ENCODE assay signal across 1 cellular context in the genomic region with DNA sequence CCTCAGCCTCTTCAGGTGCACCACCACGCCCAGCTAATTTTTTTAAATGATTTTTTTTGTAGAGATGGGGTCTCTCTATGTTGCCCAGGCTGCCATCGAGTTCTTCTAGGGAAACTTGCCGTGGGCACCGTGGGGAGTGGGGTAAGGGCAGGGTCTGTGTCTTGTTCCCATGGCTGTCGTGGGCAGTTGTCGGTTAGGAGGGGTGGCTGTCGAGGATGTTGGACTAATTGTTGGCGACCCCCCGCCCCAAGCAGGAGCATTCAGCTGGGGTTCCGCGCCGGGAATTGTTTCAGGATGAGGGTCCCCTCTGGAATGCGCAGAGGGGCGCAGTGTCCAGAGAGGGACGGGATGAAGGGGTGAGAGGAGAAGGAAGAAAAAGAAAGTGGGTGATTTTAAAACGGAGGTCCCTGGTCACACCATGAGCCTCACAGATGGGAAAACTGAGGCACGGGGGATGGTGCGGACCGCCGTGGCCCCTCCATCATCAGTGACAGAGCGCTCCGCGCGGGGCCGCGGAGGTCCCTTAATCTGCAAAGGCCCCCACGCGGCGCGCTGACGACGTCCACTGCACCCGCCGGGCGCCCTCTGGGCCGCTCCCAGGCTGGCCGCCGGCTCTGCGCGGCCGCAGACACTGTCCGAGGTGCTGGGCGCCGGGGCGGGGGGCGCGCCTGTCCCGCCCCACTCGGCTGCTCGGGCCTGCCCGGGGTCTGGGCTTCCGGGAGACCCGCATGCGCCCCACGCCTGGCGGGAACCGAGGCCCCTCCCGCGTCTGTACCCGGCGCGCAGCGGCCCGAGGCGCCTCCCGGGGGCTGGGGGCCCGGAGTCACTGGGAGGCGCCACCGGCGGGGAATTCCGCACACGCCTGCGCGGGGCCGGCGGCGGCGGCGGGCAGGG.
TF ChIP-seq lines count a peak whose summit lies in the region.

No MANE protein-coding gene starts in this region.

TF ChIP-seq in K562, 482 proteins besides CTCF, POLR2A, EP300 and RAD21 (continued from another document and continues in another):
- TF ChIP-seq PML (IDR thresholded peaks at IDR 0.05; ENCODE audit: low read length) (peak; percentile 18; the same call in 1 of the 2 replicates), JUNB (CRISPR knock-in tag; conservative IDR thresholded peaks at IDR 0.05) (no peak), EHMT2 (IDR thresholded peaks at IDR 0.05) (no peak), PHF20 (IDR thresholded peaks at IDR 0.05; ENCODE audit: partially characterized antibody) (no peak), ZNF696 (CRISPR knock-in tag; conservative IDR thresholded peaks at IDR 0.05) (no peak), SMARCC2 (IDR thresholded peaks at IDR 0.05; ENCODE audit: low read depth) (no peak), ZKSCAN1 (IDR thresholded peaks at IDR 0.05; ENCODE audit: low read depth, low read length) (0 out of 2 replicates have a peak, but pooled peaks have one; percentile 20), ZBTB7A (IDR thresholded peaks at IDR 0.05; ENCODE audit: borderline replicate concordance, control insufficient read depth, low read depth, low read length) (peak; percentile 99), ZNF668 (CRISPR knock-in tag; IDR thresholded peaks at IDR 0.05) (no peak), CCNT2 (IDR thresholded peaks at IDR 0.05; ENCODE audit: borderline replicate concordance, extremely low read depth, insufficient read length, low read depth, low read length) (peak; percentile 89), ARHGAP35 (IDR thresholded peaks at IDR 0.05; ENCODE audit: partially characterized antibody) (no peak), IFI16 (CRISPR knock-in tag; IDR thresholded peaks at IDR 0.05) (no peak), E2F3 (CRISPR knock-in tag; IDR thresholded peaks at IDR 0.05) (peak; percentile 93), ZNF354B (CRISPR knock-in tag; IDR thresholded peaks at IDR 0.05) (no peak), HDAC1 (IDR thresholded peaks at IDR 0.05) (no peak; a peak in 1 of 4 replicates), GATAD2B (IDR thresholded peaks at IDR 0.05; ENCODE audit: borderline replicate concordance) (peak; percentile 97), POLR2AphosphoS5 (IDR thresholded peaks at IDR 0.05; ENCODE audit: control insufficient read depth, insufficient read depth, low read depth, low read length) (no peak), ZNF197 (CRISPR knock-in tag; IDR thresholded peaks at IDR 0.05; ENCODE audit: low read depth) (no peak), ILK (tag; IDR thresholded peaks at IDR 0.05; ENCODE audit: borderline replicate concordance, low read depth) (no peak), CHCHD3 (CRISPR knock-in tag; IDR thresholded peaks at IDR 0.05) (no peak), STAT5A (IDR thresholded peaks at IDR 0.05; ENCODE audit: borderline replicate concordance, low read length) (no peak), ARID1B (IDR thresholded peaks at IDR 0.05) (no peak), HNRNPK (IDR thresholded peaks at IDR 0.05; ENCODE audit: low read depth, low read length, poor library complexity, severe bottlenecking) (no peak), ZNF347 (CRISPR knock-in tag; IDR thresholded peaks at IDR 0.05; ENCODE audit: low read depth) (no peak), ZNF639 (CRISPR knock-in tag; conservative IDR thresholded peaks at IDR 0.05 in 1 of 2, IDR thresholded peaks at IDR 0.05 in 1 of 2) (peak in 1 of 2 experiments; percentile 99; a peak in 2 of 4 replicates), ZNF140 (CRISPR knock-in tag; IDR thresholded peaks at IDR 0.05) (no peak), SMARCA4 (IDR thresholded peaks at IDR 0.05) (0 out of 2 replicates have a peak, but pooled peaks have one; percentile 21), ZNF644 (tag; IDR thresholded peaks at IDR 0.05; ENCODE audit: low read depth) (no peak), RBM15 (IDR thresholded peaks at IDR 0.05; ENCODE audit: insufficient read depth, low read length) (no peak), PHB2 (IDR thresholded peaks at IDR 0.05; ENCODE audit: low read depth) (no peak), MAFK (IDR thresholded peaks at IDR 0.05; ENCODE audit: low read length) (no peak), CAMTA2 (CRISPR knock-in tag; conservative IDR thresholded peaks at IDR 0.05) (no peak), HDGF (IDR thresholded peaks at IDR 0.05) (no peak), GTF2E2 (tag; IDR thresholded peaks at IDR 0.05) (no peak), MCM2 (IDR thresholded peaks at IDR 0.05; ENCODE audit: low read depth) (no peak), U2AF1 (optimal IDR thresholded peaks at IDR 0.05; ENCODE audit: low read depth, low read length) (no peak), ZNF274 (IDR thresholded peaks at IDR 0.05; ENCODE audit: borderline replicate concordance, low read depth, low read length) (no peak), JUN (IDR thresholded peaks at IDR 0.05; ENCODE audit: borderline replicate concordance, low read depth, low read length) (no peak), JUN (CRISPR knock-in tag; IDR thresholded peaks at IDR 0.05; ENCODE audit: borderline replicate concordance) (no peak), TCF7L2 (IDR thresholded peaks at IDR 0.05; ENCODE audit: low read depth, low read length) (no peak), SAFB (IDR thresholded peaks at IDR 0.05; ENCODE audit: borderline replicate concordance, low read depth, low read length) (peak; percentile 48; the same call in 1 of the 2 replicates), L3MBTL2 (IDR thresholded peaks at IDR 0.05) (peak; percentile 93)
- TF ChIP-seq, protein P1, sequence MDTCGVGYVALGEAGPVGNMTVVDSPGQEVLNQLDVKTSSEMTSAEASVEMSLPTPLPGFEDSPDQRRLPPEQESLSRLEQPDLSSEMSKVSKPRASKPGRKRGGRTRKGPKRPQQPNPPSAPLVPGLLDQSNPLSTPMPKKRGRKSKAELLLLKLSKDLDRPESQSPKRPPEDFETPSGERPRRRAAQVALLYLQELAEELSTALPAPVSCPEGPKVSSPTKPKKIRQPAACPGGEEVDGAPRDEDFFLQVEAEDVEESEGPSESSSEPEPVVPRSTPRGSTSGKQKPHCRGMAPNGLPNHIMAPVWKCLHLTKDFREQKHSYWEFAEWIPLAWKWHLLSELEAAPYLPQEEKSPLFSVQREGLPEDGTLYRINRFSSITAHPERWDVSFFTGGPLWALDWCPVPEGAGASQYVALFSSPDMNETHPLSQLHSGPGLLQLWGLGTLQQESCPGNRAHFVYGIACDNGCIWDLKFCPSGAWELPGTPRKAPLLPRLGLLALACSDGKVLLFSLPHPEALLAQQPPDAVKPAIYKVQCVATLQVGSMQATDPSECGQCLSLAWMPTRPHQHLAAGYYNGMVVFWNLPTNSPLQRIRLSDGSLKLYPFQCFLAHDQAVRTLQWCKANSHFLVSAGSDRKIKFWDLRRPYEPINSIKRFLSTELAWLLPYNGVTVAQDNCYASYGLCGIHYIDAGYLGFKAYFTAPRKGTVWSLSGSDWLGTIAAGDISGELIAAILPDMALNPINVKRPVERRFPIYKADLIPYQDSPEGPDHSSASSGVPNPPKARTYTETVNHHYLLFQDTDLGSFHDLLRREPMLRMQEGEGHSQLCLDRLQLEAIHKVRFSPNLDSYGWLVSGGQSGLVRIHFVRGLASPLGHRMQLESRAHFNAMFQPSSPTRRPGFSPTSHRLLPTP (IDR thresholded peaks at IDR 0.05; ENCODE audit: borderline replicate concordance, extremely low read depth, insufficient read length): no peak
- TF ChIP-seq, protein P2, sequence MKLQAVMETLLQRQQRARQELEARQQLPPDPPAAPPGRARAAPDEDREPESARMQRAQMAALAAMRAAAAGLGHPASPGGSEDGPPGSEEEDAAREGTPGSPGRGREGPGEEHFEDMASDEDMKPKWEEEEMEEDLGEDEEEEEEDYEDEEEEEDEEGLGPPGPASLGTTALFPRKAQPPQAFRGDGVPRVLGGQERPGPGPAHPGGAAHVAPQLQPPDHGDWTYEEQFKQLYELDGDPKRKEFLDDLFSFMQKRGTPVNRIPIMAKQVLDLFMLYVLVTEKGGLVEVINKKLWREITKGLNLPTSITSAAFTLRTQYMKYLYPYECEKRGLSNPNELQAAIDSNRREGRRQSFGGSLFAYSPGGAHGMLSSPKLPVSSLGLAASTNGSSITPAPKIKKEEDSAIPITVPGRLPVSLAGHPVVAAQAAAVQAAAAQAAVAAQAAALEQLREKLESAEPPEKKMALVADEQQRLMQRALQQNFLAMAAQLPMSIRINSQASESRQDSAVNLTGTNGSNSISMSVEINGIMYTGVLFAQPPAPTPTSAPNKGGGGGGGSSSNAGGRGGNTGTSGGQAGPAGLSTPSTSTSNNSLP (IDR thresholded peaks at IDR 0.05; ENCODE audit: borderline replicate concordance, low read depth, low read length): no peak
- TF ChIP-seq, protein P3, sequence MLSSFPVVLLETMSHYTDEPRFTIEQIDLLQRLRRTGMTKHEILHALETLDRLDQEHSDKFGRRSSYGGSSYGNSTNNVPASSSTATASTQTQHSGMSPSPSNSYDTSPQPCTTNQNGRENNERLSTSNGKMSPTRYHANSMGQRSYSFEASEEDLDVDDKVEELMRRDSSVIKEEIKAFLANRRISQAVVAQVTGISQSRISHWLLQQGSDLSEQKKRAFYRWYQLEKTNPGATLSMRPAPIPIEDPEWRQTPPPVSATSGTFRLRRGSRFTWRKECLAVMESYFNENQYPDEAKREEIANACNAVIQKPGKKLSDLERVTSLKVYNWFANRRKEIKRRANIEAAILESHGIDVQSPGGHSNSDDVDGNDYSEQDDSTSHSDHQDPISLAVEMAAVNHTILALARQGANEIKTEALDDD (IDR thresholded peaks at IDR 0.05): no peak
- TF ChIP-seq, protein P4, sequence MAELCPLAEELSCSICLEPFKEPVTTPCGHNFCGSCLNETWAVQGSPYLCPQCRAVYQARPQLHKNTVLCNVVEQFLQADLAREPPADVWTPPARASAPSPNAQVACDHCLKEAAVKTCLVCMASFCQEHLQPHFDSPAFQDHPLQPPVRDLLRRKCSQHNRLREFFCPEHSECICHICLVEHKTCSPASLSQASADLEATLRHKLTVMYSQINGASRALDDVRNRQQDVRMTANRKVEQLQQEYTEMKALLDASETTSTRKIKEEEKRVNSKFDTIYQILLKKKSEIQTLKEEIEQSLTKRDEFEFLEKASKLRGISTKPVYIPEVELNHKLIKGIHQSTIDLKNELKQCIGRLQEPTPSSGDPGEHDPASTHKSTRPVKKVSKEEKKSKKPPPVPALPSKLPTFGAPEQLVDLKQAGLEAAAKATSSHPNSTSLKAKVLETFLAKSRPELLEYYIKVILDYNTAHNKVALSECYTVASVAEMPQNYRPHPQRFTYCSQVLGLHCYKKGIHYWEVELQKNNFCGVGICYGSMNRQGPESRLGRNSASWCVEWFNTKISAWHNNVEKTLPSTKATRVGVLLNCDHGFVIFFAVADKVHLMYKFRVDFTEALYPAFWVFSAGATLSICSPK (IDR thresholded peaks at IDR 0.05; ENCODE audit: borderline replicate concordance): no peak
